Comparison of ENCODE assay signal across 23 cellular contexts in the genomic region with DNA sequence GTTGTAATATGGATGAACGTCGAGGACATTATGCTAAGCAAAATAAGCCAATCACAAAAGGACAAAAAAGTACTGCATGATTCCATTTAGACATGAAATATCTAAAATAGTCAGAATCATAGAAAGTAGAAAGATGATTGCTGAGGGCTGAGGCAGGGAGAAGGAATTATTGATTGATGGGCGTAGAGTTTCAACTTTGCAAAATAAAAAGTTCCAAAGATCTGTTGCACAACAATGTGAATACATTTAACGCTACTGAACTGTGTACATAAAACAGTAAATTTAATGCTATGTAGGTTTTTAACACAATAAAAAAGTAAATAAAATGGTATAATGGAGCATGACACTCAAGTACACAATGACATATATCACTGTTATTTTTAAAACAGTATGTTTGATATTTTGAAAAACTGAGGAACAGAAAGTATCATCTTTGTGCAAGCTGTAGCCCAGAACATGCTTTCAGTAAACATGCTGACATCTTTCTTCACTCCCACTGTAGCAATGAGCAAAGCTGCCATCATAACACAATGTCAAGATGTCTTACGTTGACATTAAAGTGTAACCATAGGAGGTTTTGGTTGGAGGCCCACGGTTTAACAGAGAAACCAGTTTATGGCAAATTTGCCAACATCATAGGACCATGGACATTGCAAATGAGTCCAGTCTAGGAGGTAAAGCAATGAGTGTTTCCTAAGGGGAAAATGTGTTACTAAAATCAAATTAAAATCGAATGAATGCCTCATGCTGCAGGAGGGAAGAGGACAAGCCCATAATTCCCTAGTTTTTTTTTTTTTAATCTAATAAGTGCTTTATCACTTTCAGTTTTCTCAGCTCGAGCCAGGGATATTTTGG.
"Had no signal": no experiment of that assay in that cellular context is flagged by ENCODE, and none has a peak within 500 bp of the region (broad histone marks: within the 10 kb centered on the region; RNA-seq: fewer than 3 reads in every experiment).

No MANE protein-coding gene starts in this region.

- H3K4me1 Mint-ChIP-seq: activated naive CD8-positive, alpha-beta T cell treated with anti-CD3 and anti-CD28 coated beads, Interleukin-2, amount 10 ng/mL, durations not matched to agents 7 days and 5 days; stimulated activated naive B cell treated with anti-CD40 and anti-IgM and Interleukin-4, amounts not matched to agents 10 μg/mL and 1 μg/mL and 100 μg/mL, for 72 hours had no signal

- H3K27me3 ChIP-seq: hepatocyte had no signal

- DNase-seq: activated CD4-positive, alpha-beta T cell treated with anti-CD3 and anti-CD28 coated beads for 1 hour; activated CD4-positive, alpha-beta T cell treated with anti-CD3 and anti-CD28 coated beads, Interleukin-2, amount 50 U/mL, for 1 hour; activated CD8-positive, alpha-beta memory T cell treated with anti-CD3 and anti-CD28 coated beads for 24 hours; activated CD8-positive, alpha-beta memory T cell treated with anti-CD3 and anti-CD28 coated beads, Interleukin-2, amount 50 U/mL, for 4 hours; activated naive CD4-positive, alpha-beta T cell treated with Interleukin-2 at 50 U/mL for 16 hours; activated naive CD8-positive, alpha-beta T cell treated with anti-CD3 and anti-CD28 coated beads, Interleukin-2, amount 10 ng/mL, durations not matched to agents 7 days and 5 days; activated T-cell treated with anti-CD3 and anti-CD28 coated beads, Interleukin-2, amount 50 U/mL, for 4 hours; amygdala; dermis blood vessel endothelial cell; effector CD8-positive, alpha-beta T cell; erythroblast; foreskin melanocyte; posterior cingulate gyrus; stimulated activated CD4-positive, alpha-beta T cell treated with anti-CD3 and anti-CD28 coated beads, Interleukin-2, amount 100 ng/mL, for 48 hours; stimulated activated CD8-positive, alpha-beta memory T cell treated with anti-CD3 and anti-CD28 coated beads, Interleukin-4, amount 100 ng/mL, for 48 hours; stimulated activated naive B cell treated with anti-CD40 and anti-IgM and Interleukin-4, amounts not matched to agents 10 μg/mL and 1 μg/mL and 100 μg/mL, for 72 hours; WERI-Rb-1 had no signal

- H3K27me3 Mint-ChIP-seq: activated naive CD8-positive, alpha-beta T cell treated with anti-CD3 and anti-CD28 coated beads, Interleukin-2, amount 10 ng/mL, durations not matched to agents 7 days and 5 days; natural killer cell treated with Interleukin-12 subunit alpha and Interleukin-12 subunit beta and Interleukin-15 and Interleukin-18, amount 100 ng/mL, for 72 hours; stimulated activated naive B cell treated with anti-CD40 and anti-IgM and Interleukin-4, amounts not matched to agents 10 μg/mL and 1 μg/mL and 100 μg/mL, for 72 hours; type B pancreatic cell had no signal

- H3K9me3 Mint-ChIP-seq: activated naive CD8-positive, alpha-beta T cell treated with anti-CD3 and anti-CD28 coated beads, Interleukin-2, amount 10 ng/mL, durations not matched to agents 7 days and 5 days; activated T-cell treated with anti-CD3 and anti-CD28 coated beads, Interleukin-2, amount 50 U/mL, for 4 hours; T-helper 2 cell treated with Interferon-gamma antibody and Interleukin-4, amounts not matched to agents 5 μg/mL and 100 μg/mL, for 36 hours; type B pancreatic cell had no signal

- H3K4me1 ChIP-seq: body of pancreas had no signal

- ATAC-seq: activated T-cell treated with anti-CD3 and anti-CD28 coated beads, Interleukin-2, amount 50 U/mL, for 4 hours; body of pancreas; natural killer cell treated with Interleukin-12 subunit alpha and Interleukin-12 subunit beta and Interleukin-15 and Interleukin-18, amount 100 ng/mL, for 72 hours; stimulated activated naive B cell treated with anti-CD40 and anti-IgM and Interleukin-4, amounts not matched to agents 10 μg/mL and 1 μg/mL and 100 μg/mL, for 72 hours had no signal

- H2AFZ ChIP-seq: hepatocyte had no signal

- H3K4me3 Mint-ChIP-seq: activated naive CD8-positive, alpha-beta T cell treated with anti-CD3 and anti-CD28 coated beads, Interleukin-2, amount 10 ng/mL, durations not matched to agents 7 days and 5 days; activated T-cell treated with anti-CD3 and anti-CD28 coated beads, Interleukin-2, amount 50 U/mL, for 4 hours; natural killer cell treated with Interleukin-12 subunit alpha and Interleukin-12 subunit beta and Interleukin-15 and Interleukin-18, amount 100 ng/mL, for 72 hours; stimulated activated naive B cell treated with anti-CD40 and anti-IgM and Interleukin-4, amounts not matched to agents 10 μg/mL and 1 μg/mL and 100 μg/mL, for 72 hours; T-helper 2 cell treated with Interferon-gamma antibody and Interleukin-4, amounts not matched to agents 5 μg/mL and 100 μg/mL, for 36 hours; type B pancreatic cell had no signal

- H3K9me3 ChIP-seq: body of pancreas had no signal

- H3K36me3 Mint-ChIP-seq: activated naive CD8-positive, alpha-beta T cell treated with anti-CD3 and anti-CD28 coated beads, Interleukin-2, amount 10 ng/mL, durations not matched to agents 7 days and 5 days; natural killer cell treated with Interleukin-12 subunit alpha and Interleukin-12 subunit beta and Interleukin-15 and Interleukin-18, amount 100 ng/mL, for 72 hours; stimulated activated naive B cell treated with anti-CD40 and anti-IgM and Interleukin-4, amounts not matched to agents 10 μg/mL and 1 μg/mL and 100 μg/mL, for 72 hours; type B pancreatic cell had no signal

- H3K36me3 ChIP-seq: WERI-Rb-1 had no signal

- H3K27ac ChIP-seq: body of pancreas, hepatocyte, SK-N-MC, WERI-Rb-1 had no signal

- H3K27ac Mint-ChIP-seq: activated naive CD8-positive, alpha-beta T cell treated with anti-CD3 and anti-CD28 coated beads, Interleukin-2, amount 10 ng/mL, durations not matched to agents 7 days and 5 days; natural killer cell treated with Interleukin-12 subunit alpha and Interleukin-12 subunit beta and Interleukin-15 and Interleukin-18, amount 100 ng/mL, for 72 hours; stimulated activated naive B cell treated with anti-CD40 and anti-IgM and Interleukin-4, amounts not matched to agents 10 μg/mL and 1 μg/mL and 100 μg/mL, for 72 hours; T-helper 2 cell treated with Interferon-gamma antibody and Interleukin-4, amounts not matched to agents 5 μg/mL and 100 μg/mL, for 36 hours; type B pancreatic cell had no signal

- H3K4me3 ChIP-seq: body of pancreas, hepatocyte, SK-N-MC had no signal

- H3K4me2 ChIP-seq: hepatocyte had no signal

- H3K79me2 ChIP-seq: hepatocyte had no signal
